12 cellular contexts compared by ENCODE assay signal in the genomic region with DNA sequence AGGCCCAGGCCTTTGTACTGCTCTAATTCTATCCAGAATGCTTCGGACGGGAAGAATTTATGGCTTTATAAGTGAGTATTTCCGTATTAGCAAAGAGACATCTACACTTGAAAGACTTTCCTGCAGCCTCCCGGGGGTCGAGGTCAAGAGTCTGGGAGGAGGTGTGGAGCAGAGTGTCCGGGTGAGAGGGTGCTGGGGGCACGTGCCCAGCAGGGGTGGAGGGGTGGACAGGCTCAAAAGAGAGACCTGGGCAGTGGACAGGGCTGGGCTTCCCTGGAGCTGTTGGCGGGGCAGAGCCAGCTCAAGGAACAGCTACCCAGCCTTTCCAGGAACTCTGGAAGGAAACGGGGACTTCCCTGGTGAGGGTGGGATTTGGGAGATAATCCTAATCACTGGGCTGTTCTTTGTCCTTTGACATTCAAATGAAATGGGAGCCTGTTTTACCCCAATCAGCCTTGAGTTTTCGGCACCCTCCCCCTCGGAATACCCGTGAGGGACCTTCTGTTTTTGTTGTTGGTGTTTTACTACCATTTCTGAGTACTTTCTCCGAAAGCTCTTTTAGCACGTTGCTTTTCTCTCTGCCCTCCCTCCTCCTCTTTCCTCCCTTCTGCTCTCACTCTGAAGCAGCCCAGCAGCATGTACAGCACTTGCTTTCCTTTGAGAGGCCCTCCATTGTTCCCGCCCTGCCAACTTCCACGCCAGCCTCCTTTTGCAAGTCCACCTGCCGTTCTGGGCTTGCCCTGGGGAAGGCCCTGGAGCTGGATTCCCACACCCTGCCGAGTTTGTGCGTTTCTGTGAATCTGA.
A peak's percentile ranks its signal among the peaks of the same experiment; 100 is the strongest.
DNase-seq lines count a peak whose midpoint lies in the region; FAIRE-seq and TF ChIP-seq lines count a peak whose summit lies in the region.
"Had no signal": no experiment of that assay in that cellular context is flagged by ENCODE, and none has a peak within 500 bp of the region (broad histone marks: within the 10 kb centered on the region; RNA-seq: fewer than 3 reads in every experiment).

No MANE protein-coding gene starts in this region.

- peaks cover 7% of the 10 kb centered on the region for H3K27me3 Mint-ChIP-seq in neural progenitor cell (ENCODE audit: insufficient read depth, low read depth)
- H3K27me3 Mint-ChIP-seq in CD4-positive, alpha-beta memory T cell = peaks cover 33 to 47% of the 10 kb centered on the region in 2 donors

- H4K20me1 ChIP-seq in endothelial cell of umbilical vein (replicated peaks; ENCODE audit: control insufficient read depth, extremely low read depth, insufficient read depth, low read length) (peaks cover 3% of the 10 kb centered on the region), neural progenitor cell (ENCODE audit: low read depth) (peaks cover 68% of the 10 kb centered on the region)

- H3K27me3 ChIP-seq in endothelial cell of umbilical vein (ENCODE audit: control insufficient read depth in 2 of 2, insufficient read depth in 2 of 2, low read length in 2 of 2) (peaks cover 0 to 8% of the 10 kb centered on the region in 2 experiments), neural progenitor cell (no peaks in the 10 kb centered on the region)
- H3K27me3 ChIP-seq in CD4-positive, alpha-beta memory T cell (ENCODE audit: insufficient read depth, low read length) = no peaks in the 10 kb centered on the region
- H3K27me3 ChIP-seq: foreskin keratinocyte had no signal

- H2AFZ ChIP-seq in endothelial cell of umbilical vein (ENCODE audit: low read depth, low read length) (no peak overlapping the region), neural progenitor cell (replicated peaks) (no peak overlapping the region)

- no peaks in the 10 kb centered on the region for H3K9me3 Mint-ChIP-seq in neural progenitor cell
- H3K9me3 Mint-ChIP-seq in CD4-positive, alpha-beta memory T cell = peaks cover 0 to 6% (median 0%) of the 10 kb centered on the region in 8 donors

- peaks cover 3% of the 10 kb centered on the region for H3K36me3 Mint-ChIP-seq in neural progenitor cell
- no peaks in the 10 kb centered on the region for H3K36me3 Mint-ChIP-seq in CD4-positive, alpha-beta memory T cell

- H3K4me2 ChIP-seq in endothelial cell of umbilical vein (ENCODE audit: insufficient read depth, low read length) = no peak overlapping the region
- H3K4me2 ChIP-seq in neural progenitor cell = peak overlapping the region; percentile 70

- DNase-seq in DMS79 treated with DMSO at 0.1 percent for 48 hours (lab: John Stamatoyannopoulos, UW) = peak; percentile 88
- DNase-seq in NCI-H2107 (lab: John Stamatoyannopoulos, UW) = peak; percentile 13
- peak; percentile 18 for DNase-seq in endothelial cell of umbilical vein (ENCODE audit: low read depth, low spot score)
- peak; percentile 81 for DNase-seq in neural progenitor cell (ENCODE audit: low spot score)
- no peak for DNase-seq in NCI-H146 treated with DMSO at 0.1 percent for 48 hours (lab: John Stamatoyannopoulos, UW; ENCODE audit: unreplicated experiment)
- no peak for DNase-seq in occipital lobe (lab: John Stamatoyannopoulos, UW)
- DNase-seq in stimulated activated CD4-positive, alpha-beta T cell treated with anti-CD3 and anti-CD28 coated beads, Interleukin-15, amount 100 ng/mL, for 24 hours = no peak
- no peak for DNase-seq in CD4-positive, alpha-beta memory T cell
- DNase-seq: foreskin keratinocyte, naive B cell, PC-3 had no signal

- no peaks in the 10 kb centered on the region for H3K9me3 ChIP-seq in endothelial cell of umbilical vein (replicated peaks; ENCODE audit: control insufficient read depth, insufficient read depth, low read length)
- no peaks in the 10 kb centered on the region for H3K9me3 ChIP-seq in neural progenitor cell (ENCODE audit: low read depth)
- no peaks in the 10 kb centered on the region for H3K9me3 ChIP-seq in CD4-positive, alpha-beta memory T cell (ENCODE audit: control insufficient read depth in 1 of 2, low read length in 2 of 2)

- H3K4me1 ChIP-seq in endothelial cell of umbilical vein (ENCODE audit: control insufficient read depth, extremely low read depth, insufficient read depth, low read length) (peaks cover 6% of the 10 kb centered on the region), neural progenitor cell (peaks cover 40% of the 10 kb centered on the region)
- no peaks in the 10 kb centered on the region for H3K4me1 ChIP-seq in CD4-positive, alpha-beta memory T cell (ENCODE audit: insufficient read depth, low read length)
- H3K4me1 ChIP-seq: foreskin keratinocyte had no signal

- intact Hi-C loops in endothelial cell of umbilical vein (cut with micrococcal nuclease) = no loop called here
- intact Hi-C loops in CD4-positive, alpha-beta memory T cell (cut with micrococcal nuclease) = no loop called here

- peaks cover 2% of the 10 kb centered on the region for H3K9me1 ChIP-seq in endothelial cell of umbilical vein (replicated peaks; ENCODE audit: control insufficient read depth, extremely low read depth, insufficient read depth, low read length)

- FAIRE-seq in endothelial cell of umbilical vein (lab: Jason Lieb, UNC) = no peak

- H3K9ac ChIP-seq in endothelial cell of umbilical vein (replicated peaks; ENCODE audit: extremely low read depth, insufficient read depth, low read length) = no peak overlapping the region
- no peak overlapping the region for H3K9ac ChIP-seq in neural progenitor cell

- dilution Hi-C loops in endothelial cell of umbilical vein (cut with MboI; ENCODE audit: extremely low pct_ligation_motif_present, low sequenced_read_pairs) = no loop called here

- H3K4me3 Mint-ChIP-seq in neural progenitor cell = peak overlapping the region; percentile 80
- peak overlapping the region in 1 of 8 donors; percentile 29 for H3K4me3 Mint-ChIP-seq in CD4-positive, alpha-beta memory T cell
- H3K4me3 Mint-ChIP-seq: naive B cell had no signal

- H3K4me3 ChIP-seq in endothelial cell of umbilical vein (replicated peaks in 1 of 3; ENCODE audit: insufficient read depth in 1 of 3, low read depth in 1 of 3, low read length in 3 of 3) (no peak overlapping the region), neural progenitor cell (peak overlapping the region; percentile 21)
- H3K4me3 ChIP-seq in CD4-positive, alpha-beta memory T cell (ENCODE audit: low read length in 2 of 2) = no peak overlapping the region

- no peaks in the 10 kb centered on the region for H3K36me3 ChIP-seq in endothelial cell of umbilical vein (ENCODE audit: control insufficient read depth in 2 of 2, extremely low read depth in 1 of 2, insufficient read depth in 2 of 2, low read length in 2 of 2)
- H3K36me3 ChIP-seq in neural progenitor cell = no peaks in the 10 kb centered on the region
- H3K36me3 ChIP-seq in CD4-positive, alpha-beta memory T cell (ENCODE audit: insufficient read depth, low read length) = no peaks in the 10 kb centered on the region

- TF ChIP-seq CTCF in endothelial cell of umbilical vein (IDR thresholded peaks at IDR 0.05; ENCODE audit: extremely low read depth in 1 of 2, insufficient read depth in 1 of 2, low read depth in 1 of 2, low read length in 2 of 2) (no peak), neural progenitor cell (IDR thresholded peaks at IDR 0.05) (no peak)

- peaks cover 30% of the 10 kb centered on the region for H3F3A ChIP-seq in neural progenitor cell (ENCODE audit: low read depth)

- H3K27ac ChIP-seq in endothelial cell of umbilical vein (ENCODE audit: insufficient read depth, low read depth, low read length) (no peak overlapping the region), neural progenitor cell (peak overlapping the region; percentile 63)
- no peak overlapping the region for H3K27ac ChIP-seq in CD4-positive, alpha-beta memory T cell (ENCODE audit: low read depth, low read length)
- H3K27ac ChIP-seq: C4-2B, foreskin keratinocyte had no signal

- no peak for TF ChIP-seq POLR2A in endothelial cell of umbilical vein (IDR thresholded peaks at IDR 0.05; ENCODE audit: low read depth, low read length)

- CTCF ChIA-PET in endothelial cell of umbilical vein (lab: Charles Lee) = no interaction called here
- CTCF ChIA-PET in CD4-positive, alpha-beta memory T cell (lab: Charles Lee; ENCODE audit: partially characterized antibody) = no interaction called here

- peak overlapping the region; percentile 90 for H3K27ac Mint-ChIP-seq in neural progenitor cell
- H3K27ac Mint-ChIP-seq in CD4-positive, alpha-beta memory T cell = peak overlapping the region in 1 of 7 donors; percentile 80
- H3K27ac Mint-ChIP-seq: naive B cell had no signal

- H3K79me2 ChIP-seq in endothelial cell of umbilical vein (ENCODE audit: control insufficient read depth, insufficient read depth, low read length) (no peaks in the 10 kb centered on the region), neural progenitor cell (ENCODE audit: low read depth) (peaks cover 74% of the 10 kb centered on the region)

- H3K4me1 Mint-ChIP-seq in neural progenitor cell = peaks cover 84% of the 10 kb centered on the region
- peaks cover 0 to 3% (median 0%) of the 10 kb centered on the region in 4 donors for H3K4me1 Mint-ChIP-seq in CD4-positive, alpha-beta memory T cell

- POLR2A ChIA-PET in endothelial cell of umbilical vein (lab: Charles Lee) = no interaction called here
- POLR2A ChIA-PET in CD4-positive, alpha-beta memory T cell (lab: Charles Lee; ENCODE audit: partially characterized antibody) = no interaction called here

- no TSS peak for BruUV-seq in endothelial cell of umbilical vein (replicated peaks; lab: Mats Ljungman, UMichigan)

TF ChIP-seq in endothelial cell of umbilical vein, 7 proteins besides CTCF, POLR2A, EP300 and RAD21:
- no peak for TF ChIP-seq JUN (IDR thresholded peaks at IDR 0.05; ENCODE audit: borderline replicate concordance, insufficient read depth, insufficient read length, low read depth)
- no peak for TF ChIP-seq GATA2 (IDR thresholded peaks at IDR 0.05; ENCODE audit: insufficient read depth, insufficient read length, low read depth, low read length)
- no peak for TF ChIP-seq EZH2 (IDR thresholded peaks at IDR 0.05; ENCODE audit: borderline replicate concordance, low read depth, low read length, severe bottlenecking)
- TF ChIP-seq MYC (IDR thresholded peaks at IDR 0.05; ENCODE audit: low read depth, low read length) = no peak
- TF ChIP-seq, protein P1, sequence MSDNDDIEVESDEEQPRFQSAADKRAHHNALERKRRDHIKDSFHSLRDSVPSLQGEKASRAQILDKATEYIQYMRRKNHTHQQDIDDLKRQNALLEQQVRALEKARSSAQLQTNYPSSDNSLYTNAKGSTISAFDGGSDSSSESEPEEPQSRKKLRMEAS (IDR thresholded peaks at IDR 0.05; ENCODE audit: insufficient read depth, insufficient read length) = no peak
- no peak for TF ChIP-seq POLR2AphosphoS5 (IDR thresholded peaks at IDR 0.05; ENCODE audit: insufficient read depth, low read depth, low read length)
- no peak for TF ChIP-seq FOS (IDR thresholded peaks at IDR 0.05; ENCODE audit: borderline replicate concordance, insufficient read depth, low read length)

Comparison
In these comparisons a context has a peak if more than half of its experiments do, and no peak if none do; other contexts are left out.
1. DNase-seq: peak in DMS79 treated with DMSO at 0.1 percent for 48 hours (single experiment), NCI-H2107 (single experiment), endothelial cell of umbilical vein (single experiment) and neural progenitor cell (single experiment); none in NCI-H146 treated with DMSO at 0.1 percent for 48 hours (single experiment), occipital lobe (single experiment), stimulated activated CD4-positive, alpha-beta T cell treated with anti-CD3 and anti-CD28 coated beads, Interleukin-15, amount 100 ng/mL, for 24 hours (single experiment) and CD4-positive, alpha-beta memory T cell (0 of 5).